1 cellular context compared by ENCODE assay signal in genomic region chr3:17740703-17741102, GRCh38.
TF ChIP-seq lines count a peak whose summit lies in the region.

No MANE protein-coding gene starts in this region.

TF ChIP-seq in HepG2, 621 proteins besides CTCF, POLR2A, EP300 and RAD21 (continued from another document):
- TF ChIP-seq PRDM10 (CRISPR knock-in tag; IDR thresholded peaks at IDR 0.05; ENCODE audit: low read depth) (no peak), ZNF773 (CRISPR knock-in tag; IDR thresholded peaks at IDR 0.05; ENCODE audit: borderline replicate concordance) (no peak), ZFX (CRISPR knock-in tag; IDR thresholded peaks at IDR 0.05; ENCODE audit: low read depth) (0 out of 2 replicates have a peak, but pooled peaks have one; percentile 28), ZNF800 (CRISPR knock-in tag; IDR thresholded peaks at IDR 0.05) (no peak), ELF3 (CRISPR knock-in tag; IDR thresholded peaks at IDR 0.05) (0 out of 2 replicates have a peak, but pooled peaks have one; percentile 43), KDM6A (CRISPR knock-in tag; IDR thresholded peaks at IDR 0.05; ENCODE audit: low read depth) (no peak), HNRNPH1 (optimal IDR thresholded peaks at IDR 0.05; ENCODE audit: low read depth, low read length) (no peak), POGK (CRISPR knock-in tag; conservative IDR thresholded peaks at IDR 0.05) (no peak), DMAP1 (CRISPR knock-in tag; IDR thresholded peaks at IDR 0.05) (peak; percentile 45; the same call in 1 of the 2 replicates), TAF15 (IDR thresholded peaks at IDR 0.05; ENCODE audit: low read depth, low read length, poor library complexity, severe bottlenecking) (no peak), ZNF451 (CRISPR knock-in tag; IDR thresholded peaks at IDR 0.05) (no peak), PITX1 (CRISPR knock-in tag; IDR thresholded peaks at IDR 0.05) (no peak), IRX3 (CRISPR knock-in tag; IDR thresholded peaks at IDR 0.05; ENCODE audit: borderline replicate concordance, low read depth) (no peak), HDAC2 (CRISPR knock-in tag; IDR thresholded peaks at IDR 0.05) (0 out of 2 replicates have a peak, but pooled peaks have one; percentile 16)
